ENCODE assay signal across 1 cellular context in the genomic region with DNA sequence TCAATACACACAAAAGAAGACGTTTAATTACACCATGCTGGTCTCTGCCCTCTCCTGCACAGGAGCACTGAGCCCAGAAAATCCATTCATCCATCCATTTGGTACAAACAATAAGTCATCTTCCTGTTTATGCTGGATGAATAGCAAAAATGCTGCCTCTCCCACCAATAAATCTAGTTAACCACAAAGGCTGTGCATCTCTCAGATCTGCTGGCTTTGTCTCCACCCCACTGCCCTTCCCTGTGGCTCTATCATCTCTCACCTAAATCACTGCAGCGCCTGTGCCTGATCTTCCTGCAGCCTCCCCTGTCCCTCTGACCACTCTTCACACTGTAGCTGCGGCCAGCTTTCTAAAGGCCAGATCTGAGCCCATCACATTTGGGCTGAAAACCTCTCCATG.
TF ChIP-seq lines count a peak whose summit lies in the region.

No MANE protein-coding gene starts in this region.

TF ChIP-seq in SK-N-SH treated with all-trans-retinoic acid at 6 μM for 48 hours, 23 proteins besides CTCF, POLR2A, EP300 and RAD21 (continued from another document):
- no peak for TF ChIP-seq BACH2 (CRISPR knock-in tag; IDR thresholded peaks at IDR 0.05; ENCODE audit: borderline replicate concordance)
